1 cellular context compared by ENCODE assay signal in the genomic region with DNA sequence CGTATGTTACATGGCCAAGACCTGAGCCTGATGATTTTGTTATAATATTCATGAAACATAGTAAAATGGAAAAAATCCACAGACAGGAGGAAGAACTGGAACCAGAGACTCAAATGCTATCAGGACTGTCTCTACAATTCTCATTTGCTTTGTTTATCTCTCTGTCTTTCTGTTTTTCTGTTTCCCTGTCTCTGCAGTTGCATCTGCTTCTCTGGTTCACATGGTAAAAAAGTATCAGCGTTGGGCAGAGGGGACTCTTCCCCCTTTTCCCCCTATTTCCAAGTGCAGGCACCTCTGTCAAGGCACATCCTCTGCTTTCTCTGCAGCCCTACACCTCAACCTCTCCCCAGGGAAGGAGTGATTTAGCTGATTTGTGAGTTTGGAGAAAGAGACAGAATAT.
TF ChIP-seq lines count a peak whose summit lies in the region.

No MANE protein-coding gene starts in this region.

TF ChIP-seq in H1, 55 proteins besides CTCF, POLR2A, EP300 and RAD21:
- TF ChIP-seq CBX5 (IDR thresholded peaks at IDR 0.05; ENCODE audit: low read depth, low read length) (no peak), FOSL1 (IDR thresholded peaks at IDR 0.05; ENCODE audit: insufficient read depth, low read depth, low read length) (no peak), KDM4A (IDR thresholded peaks at IDR 0.05; ENCODE audit: low read depth, low read length, severe bottlenecking) (no peak), CEBPB (IDR thresholded peaks at IDR 0.05; ENCODE audit: low read depth, low read length) (no peak), EGR1 (IDR thresholded peaks at IDR 0.05; ENCODE audit: borderline replicate concordance, low read depth, low read length) (no peak), HDAC2 (IDR thresholded peaks at IDR 0.05; ENCODE audit: borderline replicate concordance in 1 of 2, low read depth in 2 of 2, low read length in 2 of 2) (no peak), ATF2 (IDR thresholded peaks at IDR 0.05; ENCODE audit: low read length) (no peak), BCL11A (IDR thresholded peaks at IDR 0.05; ENCODE audit: low read depth in 2 of 2, low read length in 2 of 2) (no peak), PHF8 (conservative IDR thresholded peaks at IDR 0.05; ENCODE audit: low read depth, low read length) (no peak), TAF7 (optimal IDR thresholded peaks at IDR 0.05; ENCODE audit: borderline replicate concordance, low read depth, low read length) (no peak), USF2 (IDR thresholded peaks at IDR 0.05; ENCODE audit: low read length) (no peak), RXRA (IDR thresholded peaks at IDR 0.05; ENCODE audit: insufficient read depth, low read depth, low read length) (no peak), BRCA1 (IDR thresholded peaks at IDR 0.05; ENCODE audit: low read depth, low read length) (no peak), RNF2 (IDR thresholded peaks at IDR 0.05; ENCODE audit: borderline replicate concordance, low read depth, low read length, missing control alignments, poor library complexity, severe bottlenecking) (no peak), SRF (IDR thresholded peaks at IDR 0.05; ENCODE audit: low read depth, low read length) (no peak), KDM5A (IDR thresholded peaks at IDR 0.05; ENCODE audit: low read length) (no peak), HDAC6 (IDR thresholded peaks at IDR 0.05; ENCODE audit: low read depth, low read length) (no peak)
- TF ChIP-seq, protein P1, sequence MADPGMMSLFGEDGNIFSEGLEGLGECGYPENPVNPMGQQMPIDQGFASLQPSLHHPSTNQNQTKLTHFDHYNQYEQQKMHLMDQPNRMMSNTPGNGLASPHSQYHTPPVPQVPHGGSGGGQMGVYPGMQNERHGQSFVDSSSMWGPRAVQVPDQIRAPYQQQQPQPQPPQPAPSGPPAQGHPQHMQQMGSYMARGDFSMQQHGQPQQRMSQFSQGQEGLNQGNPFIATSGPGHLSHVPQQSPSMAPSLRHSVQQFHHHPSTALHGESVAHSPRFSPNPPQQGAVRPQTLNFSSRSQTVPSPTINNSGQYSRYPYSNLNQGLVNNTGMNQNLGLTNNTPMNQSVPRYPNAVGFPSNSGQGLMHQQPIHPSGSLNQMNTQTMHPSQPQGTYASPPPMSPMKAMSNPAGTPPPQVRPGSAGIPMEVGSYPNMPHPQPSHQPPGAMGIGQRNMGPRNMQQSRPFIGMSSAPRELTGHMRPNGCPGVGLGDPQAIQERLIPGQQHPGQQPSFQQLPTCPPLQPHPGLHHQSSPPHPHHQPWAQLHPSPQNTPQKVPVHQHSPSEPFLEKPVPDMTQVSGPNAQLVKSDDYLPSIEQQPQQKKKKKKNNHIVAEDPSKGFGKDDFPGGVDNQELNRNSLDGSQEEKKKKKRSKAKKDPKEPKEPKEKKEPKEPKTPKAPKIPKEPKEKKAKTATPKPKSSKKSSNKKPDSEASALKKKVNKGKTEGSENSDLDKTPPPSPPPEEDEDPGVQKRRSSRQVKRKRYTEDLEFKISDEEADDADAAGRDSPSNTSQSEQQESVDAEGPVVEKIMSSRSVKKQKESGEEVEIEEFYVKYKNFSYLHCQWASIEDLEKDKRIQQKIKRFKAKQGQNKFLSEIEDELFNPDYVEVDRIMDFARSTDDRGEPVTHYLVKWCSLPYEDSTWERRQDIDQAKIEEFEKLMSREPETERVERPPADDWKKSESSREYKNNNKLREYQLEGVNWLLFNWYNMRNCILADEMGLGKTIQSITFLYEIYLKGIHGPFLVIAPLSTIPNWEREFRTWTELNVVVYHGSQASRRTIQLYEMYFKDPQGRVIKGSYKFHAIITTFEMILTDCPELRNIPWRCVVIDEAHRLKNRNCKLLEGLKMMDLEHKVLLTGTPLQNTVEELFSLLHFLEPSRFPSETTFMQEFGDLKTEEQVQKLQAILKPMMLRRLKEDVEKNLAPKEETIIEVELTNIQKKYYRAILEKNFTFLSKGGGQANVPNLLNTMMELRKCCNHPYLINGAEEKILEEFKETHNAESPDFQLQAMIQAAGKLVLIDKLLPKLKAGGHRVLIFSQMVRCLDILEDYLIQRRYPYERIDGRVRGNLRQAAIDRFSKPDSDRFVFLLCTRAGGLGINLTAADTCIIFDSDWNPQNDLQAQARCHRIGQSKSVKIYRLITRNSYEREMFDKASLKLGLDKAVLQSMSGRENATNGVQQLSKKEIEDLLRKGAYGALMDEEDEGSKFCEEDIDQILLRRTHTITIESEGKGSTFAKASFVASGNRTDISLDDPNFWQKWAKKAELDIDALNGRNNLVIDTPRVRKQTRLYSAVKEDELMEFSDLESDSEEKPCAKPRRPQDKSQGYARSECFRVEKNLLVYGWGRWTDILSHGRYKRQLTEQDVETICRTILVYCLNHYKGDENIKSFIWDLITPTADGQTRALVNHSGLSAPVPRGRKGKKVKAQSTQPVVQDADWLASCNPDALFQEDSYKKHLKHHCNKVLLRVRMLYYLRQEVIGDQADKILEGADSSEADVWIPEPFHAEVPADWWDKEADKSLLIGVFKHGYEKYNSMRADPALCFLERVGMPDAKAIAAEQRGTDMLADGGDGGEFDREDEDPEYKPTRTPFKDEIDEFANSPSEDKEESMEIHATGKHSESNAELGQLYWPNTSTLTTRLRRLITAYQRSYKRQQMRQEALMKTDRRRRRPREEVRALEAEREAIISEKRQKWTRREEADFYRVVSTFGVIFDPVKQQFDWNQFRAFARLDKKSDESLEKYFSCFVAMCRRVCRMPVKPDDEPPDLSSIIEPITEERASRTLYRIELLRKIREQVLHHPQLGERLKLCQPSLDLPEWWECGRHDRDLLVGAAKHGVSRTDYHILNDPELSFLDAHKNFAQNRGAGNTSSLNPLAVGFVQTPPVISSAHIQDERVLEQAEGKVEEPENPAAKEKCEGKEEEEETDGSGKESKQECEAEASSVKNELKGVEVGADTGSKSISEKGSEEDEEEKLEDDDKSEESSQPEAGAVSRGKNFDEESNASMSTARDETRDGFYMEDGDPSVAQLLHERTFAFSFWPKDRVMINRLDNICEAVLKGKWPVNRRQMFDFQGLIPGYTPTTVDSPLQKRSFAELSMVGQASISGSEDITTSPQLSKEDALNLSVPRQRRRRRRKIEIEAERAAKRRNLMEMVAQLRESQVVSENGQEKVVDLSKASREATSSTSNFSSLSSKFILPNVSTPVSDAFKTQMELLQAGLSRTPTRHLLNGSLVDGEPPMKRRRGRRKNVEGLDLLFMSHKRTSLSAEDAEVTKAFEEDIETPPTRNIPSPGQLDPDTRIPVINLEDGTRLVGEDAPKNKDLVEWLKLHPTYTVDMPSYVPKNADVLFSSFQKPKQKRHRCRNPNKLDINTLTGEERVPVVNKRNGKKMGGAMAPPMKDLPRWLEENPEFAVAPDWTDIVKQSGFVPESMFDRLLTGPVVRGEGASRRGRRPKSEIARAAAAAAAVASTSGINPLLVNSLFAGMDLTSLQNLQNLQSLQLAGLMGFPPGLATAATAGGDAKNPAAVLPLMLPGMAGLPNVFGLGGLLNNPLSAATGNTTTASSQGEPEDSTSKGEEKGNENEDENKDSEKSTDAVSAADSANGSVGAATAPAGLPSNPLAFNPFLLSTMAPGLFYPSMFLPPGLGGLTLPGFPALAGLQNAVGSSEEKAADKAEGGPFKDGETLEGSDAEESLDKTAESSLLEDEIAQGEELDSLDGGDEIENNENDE (IDR thresholded peaks at IDR 0.05; ENCODE audit: insufficient replicate concordance, low read length) = no peak
